ENCODE assay signal across 15 cellular contexts in the genomic region with DNA sequence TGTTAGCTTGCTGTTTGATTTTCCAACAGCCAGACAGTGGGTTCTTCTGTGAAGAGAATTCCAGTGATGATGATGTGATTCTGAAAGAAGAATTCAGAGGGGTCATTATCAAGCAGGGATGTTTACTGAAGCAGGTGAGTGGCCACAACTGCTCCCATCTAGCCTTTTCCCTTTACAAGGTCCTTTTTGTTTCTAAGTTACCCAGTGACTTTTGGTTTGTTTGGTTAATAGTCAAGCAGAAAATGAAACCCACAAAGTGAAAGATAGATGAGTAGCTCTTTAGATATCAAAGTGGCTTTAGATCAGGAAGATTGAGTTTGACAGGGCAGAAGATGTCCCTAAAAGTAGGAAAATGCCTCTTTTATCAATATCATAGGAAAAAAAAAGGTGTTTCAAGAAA. TPM values are rescaled to one million over a fixed set of nuclear protein-coding genes. Genes with fewer than 3 reads are reported as not detected.
DNase-seq lines count a peak whose midpoint lies in the region; ATAC-seq and TF ChIP-seq lines count a peak whose summit lies in the region.
"Had no signal": no experiment of that assay in that cellular context is flagged by ENCODE, and none has a peak within 500 bp of the region (broad histone marks: within the 10 kb centered on the region; RNA-seq: fewer than 3 reads in every experiment).

No MANE protein-coding gene starts in this region.

- no peaks in the 10 kb centered on the region for H3K36me3 ChIP-seq in Loucy (ENCODE audit: insufficient read depth, low read length)
- H3K36me3 ChIP-seq in left ventricle myocardium inferior: no peaks in the 10 kb centered on the region
- H3K36me3 ChIP-seq in esophagus squamous epithelium: no peaks in the 10 kb centered on the region

- H3K27ac ChIP-seq in left ventricle myocardium inferior (replicated peaks): no peak overlapping the region
- no peak overlapping the region for H3K27ac ChIP-seq in esophagus squamous epithelium
- H3K27ac ChIP-seq: coronary artery had no signal

- H3K9me3 ChIP-seq in Loucy (ENCODE audit: insufficient read depth, low read depth, low read length) (no peaks in the 10 kb centered on the region), left ventricle myocardium inferior (replicated peaks) (no peaks in the 10 kb centered on the region), esophagus squamous epithelium (no peaks in the 10 kb centered on the region)

- no peaks in the 10 kb centered on the region for H4K20me1 ChIP-seq in Loucy (ENCODE audit: insufficient read depth, low read length, poor library complexity, severe bottlenecking)

- DNase-seq in natural killer cell (no peak), left ventricle myocardium inferior (no peak), esophagus squamous epithelium (lab: John Stamatoyannopoulos, UW) (no peak), HuH-7.5 (ENCODE audit: low spot score) (no peak), LoVo (ENCODE audit: low spot score) (no peak)
- DNase-seq: activated effector memory CD4-positive, alpha-beta T cell treated with Interleukin-2 at 50 U/mL for 16 hours; DND-41; foreskin fibroblast; NCI-H2029; PC-3; T1000 had no signal

- H3K9me3 Mint-ChIP-seq in natural killer cell: no peaks in the 10 kb centered on the region

- H3K4me1 Mint-ChIP-seq in natural killer cell: peaks cover 90% of the 10 kb centered on the region in 2 donors

- H3K27me3 Mint-ChIP-seq in natural killer cell (ENCODE audit: low read depth in 2 of 2): no peaks in the 10 kb centered on the region

- peak overlapping the region; percentile 38 for H3K9ac ChIP-seq in Loucy (ENCODE audit: low read depth, low read length, poor library complexity, severe bottlenecking)

- H3K4me2 ChIP-seq in Loucy (ENCODE audit: low read depth, low read length, poor library complexity, severe bottlenecking): peak overlapping the region; percentile 72

- H3K36me3 Mint-ChIP-seq in natural killer cell: peaks cover 48% of the 10 kb centered on the region

- peak overlapping the region; percentile 61 for H3K4me3 ChIP-seq in Loucy (ENCODE audit: low read length, poor library complexity, severe bottlenecking)
- H3K4me3 ChIP-seq in left ventricle myocardium inferior: no peak overlapping the region
- no peak overlapping the region for H3K4me3 ChIP-seq in esophagus squamous epithelium
- H3K4me3 ChIP-seq: coronary artery had no signal

- H3K4me1 ChIP-seq in Loucy (ENCODE audit: insufficient read depth, low read length, poor library complexity, severe bottlenecking) (peaks cover 64% of the 10 kb centered on the region), left ventricle myocardium inferior (peaks cover 34% of the 10 kb centered on the region), esophagus squamous epithelium (peaks cover 4 to 45% (median 15%) of the 10 kb centered on the region in 3 donors)

- 0 out of 2 replicates have a peak, but pooled peaks cover 2% of the 10 kb centered on the region for H3F3A ChIP-seq in Loucy (ENCODE audit: low read depth)

- H3K27me3 ChIP-seq in Loucy (ENCODE audit: insufficient read depth, low read length, poor library complexity, severe bottlenecking): no peaks in the 10 kb centered on the region
- H3K27me3 ChIP-seq in left ventricle myocardium inferior (ENCODE audit: low read depth): no peaks in the 10 kb centered on the region
- H3K27me3 ChIP-seq in esophagus squamous epithelium: no peaks in the 10 kb centered on the region

- peak overlapping the region; percentile 80 for H3K4me3 Mint-ChIP-seq in natural killer cell

- ATAC-seq in GM18502 (IDR thresholded peaks at IDR 0.05; ENCODE audit: poor library complexity, unreplicated experiment) (peak; percentile 22), GM21447 (IDR thresholded peaks at IDR 0.05; ENCODE audit: unreplicated experiment) (peak; percentile 34), natural killer cell (no peak)
- ATAC-seq: PC-3 had no signal

- TF ChIP-seq CTCF in Loucy (conservative IDR thresholded peaks at IDR 0.05; ENCODE audit: low read length): no peak
- TF ChIP-seq CTCF in natural killer cell (IDR thresholded peaks at IDR 0.05): no peak
- no peak for TF ChIP-seq CTCF in left ventricle myocardium inferior (IDR thresholded peaks at IDR 0.05; ENCODE audit: borderline replicate concordance)
- TF ChIP-seq CTCF in esophagus squamous epithelium (IDR thresholded peaks at IDR 0.05): no peak

- intact Hi-C loops in natural killer cell (cut with micrococcal nuclease) (loop anchor here (2.0 kb wide), 1 partner anchor 24 kb away; no protein-coding TSS in a partner anchor), left ventricle myocardium inferior (cut with micrococcal nuclease) (no loop called here), esophagus squamous epithelium (cut with DNase I) (no loop called here)

- no peaks in the 10 kb centered on the region for H3K79me2 ChIP-seq in Loucy (ENCODE audit: insufficient read depth, low read length)

- H3K9me2 ChIP-seq in Loucy (replicated peaks; ENCODE audit: low read depth, low read length): no peaks in the 10 kb centered on the region

- peak overlapping the region; percentile 97 to 99 for H3K27ac Mint-ChIP-seq in natural killer cell

- H2AFZ ChIP-seq in Loucy (ENCODE audit: low read length): peak overlapping the region; percentile 88

- no peak for TF ChIP-seq POLR2A in esophagus squamous epithelium (IDR thresholded peaks at IDR 0.05)

RNA-seq across cellular contexts. Expression of a gene that starts 23.3 kb away (rescaled TPM):
- total RNA-seq in natural killer cell (100 to 1,000 TPM; 307 to 368 (median 333) TPM), left ventricle myocardium inferior (4.8 TPM), esophagus squamous epithelium (1 to 10 TPM in 3 of 4 donors, under 1 TPM in 1; 0.34 to 8.2 (median 3.4) TPM)
- total RNA-seq: PC-3 had no signal

Comparison
In these comparisons a context has a peak if more than half of its experiments do, and no peak if none do; other contexts are left out.
1. ATAC-seq: peak in GM18502 (single experiment) and GM21447 (single experiment); none in natural killer cell (0 of 3).
2. RNA of a gene that starts 23.3 kb away (total RNA-seq): 307 to 368 TPM in natural killer cell; 4.8 TPM in left ventricle myocardium inferior (single experiment) and 0.34 to 8.2 TPM in esophagus squamous epithelium; every median in the first group is over 10 times any median in the second.